8 cellular contexts compared by ENCODE assay signal in the genomic region with DNA sequence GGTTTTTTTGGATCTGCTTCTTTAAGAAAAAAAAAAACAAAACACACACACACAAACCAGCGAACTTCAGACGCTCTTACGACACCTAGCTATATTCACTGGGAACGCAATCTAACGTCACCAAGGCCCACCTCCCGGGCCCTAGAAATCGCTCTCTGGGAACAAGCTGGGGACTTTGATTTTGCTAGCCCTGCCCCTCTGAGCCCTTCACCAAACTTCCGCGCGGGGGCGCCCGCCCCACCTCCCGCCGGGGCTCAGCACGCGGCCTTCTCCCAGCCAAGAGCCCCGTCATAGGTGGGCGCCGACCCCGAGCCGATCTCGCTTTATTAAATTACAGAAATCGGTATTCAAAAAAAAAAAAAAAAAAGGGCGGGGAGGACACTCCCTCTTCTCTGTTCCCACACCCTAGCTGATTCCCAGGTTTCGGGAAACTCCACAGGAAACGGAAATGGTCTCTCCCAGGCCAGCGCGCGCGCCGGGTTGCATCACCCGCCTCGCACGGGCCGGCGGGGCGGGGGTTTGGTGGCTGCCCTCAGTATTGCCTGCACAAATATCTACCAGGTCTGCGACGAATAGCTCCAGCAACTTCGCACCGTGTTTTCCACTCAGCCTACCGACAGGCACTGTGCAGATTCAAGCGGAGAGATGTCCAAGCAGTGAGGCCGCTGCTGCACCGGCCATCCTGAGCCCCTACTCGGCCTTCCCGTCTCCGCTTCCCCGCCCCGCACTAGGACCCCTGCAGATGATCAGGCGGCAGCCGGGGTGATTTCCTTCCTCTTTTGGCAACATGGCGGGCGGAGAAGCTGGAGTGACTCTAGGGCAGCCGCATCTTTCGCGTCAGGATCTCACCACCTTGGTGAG. TPM values are rescaled to one million over a fixed set of nuclear protein-coding genes. Genes with fewer than 3 reads are reported as not detected.
DNase-seq lines count a peak whose midpoint lies in the region; ATAC-seq and TF ChIP-seq lines count a peak whose summit lies in the region.

A gene (plus strand): TSS at position 775 of the 861 bp plus-strand sequence. CDS start 13 bp downstream, at position 788.

- no peaks in the 10 kb centered on the region for H3K9me3 ChIP-seq in Caco-2
- no peaks in the 10 kb centered on the region for H3K9me3 ChIP-seq in effector memory CD4-positive, alpha-beta T cell (ENCODE audit: control insufficient read depth, low read length)

- H3K27ac Mint-ChIP-seq in Caco-2 (ENCODE audit: unreplicated experiment) (no peak within 1 kb of the TSS), memory B cell (peak within 1 kb of the TSS; percentile 98)

- peak; percentile 58 to 73 for TF ChIP-seq CTCF in Caco-2 (IDR thresholded peaks at IDR 0.05; ENCODE audit: insufficient read depth in 1 of 2, low read depth in 1 of 2, low read length in 1 of 2, severe bottlenecking in 1 of 2, unreplicated experiment in 1 of 2)

- ATAC-seq in GM21367 (IDR thresholded peaks at IDR 0.05; ENCODE audit: unreplicated experiment) (peak; percentile 91), memory B cell (ENCODE audit: low read depth) (peak; percentile 76)

- H3K36me3 ChIP-seq in Caco-2 (ENCODE audit: control insufficient read depth, insufficient read depth, low read length), result no peaks in the 10 kb centered on the region
- peaks cover 10% of the 10 kb centered on the region for H3K36me3 ChIP-seq in effector memory CD4-positive, alpha-beta T cell (ENCODE audit: control insufficient read depth, insufficient read depth, low read length)

- no peaks in the 10 kb centered on the region for H3K27me3 ChIP-seq in Caco-2 (replicated peaks; ENCODE audit: control insufficient read depth, insufficient read depth, low read length)
- H3K27me3 ChIP-seq in effector memory CD4-positive, alpha-beta T cell (replicated peaks; ENCODE audit: control insufficient read depth, insufficient read depth, low read length, poor library complexity, severe bottlenecking), result no peaks in the 10 kb centered on the region

- H3K4me1 Mint-ChIP-seq in Caco-2 (ENCODE audit: low read depth, unreplicated experiment) (no peaks in the 10 kb centered on the region), memory B cell (peaks cover 3% of the 10 kb centered on the region)

- intact Hi-C loops in Caco-2 (cut with micrococcal nuclease; ENCODE audit: unreplicated experiment), result loop anchor here (1.0 kb wide), 3 partner anchors 29 to 146 kb away; a partner anchor contains a TSS

- POLR2A ChIA-PET in Caco-2 (lab: Charles Lee), result interaction anchor here (0.6 to 1.1 kb wide), 4 partner anchors 28 to 272 kb away, joined by 3 to 6 read pairs (median 3); a partner anchor contains a TSS
- POLR2A ChIA-PET in activated CD8-positive, alpha-beta memory T cell treated with anti-CD3 and anti-CD28 coated beads for 36 hours (lab: Charles Lee), result interaction anchor here (0.7 to 2.1 kb wide), 7 partner anchors 29 to 271 kb away, joined by 3 to 19 read pairs (median 4); a partner anchor contains a TSS

- H3K9me3 Mint-ChIP-seq in Caco-2 (ENCODE audit: unreplicated experiment), result no peaks in the 10 kb centered on the region
- H3K9me3 Mint-ChIP-seq in memory B cell, result no peaks in the 10 kb centered on the region

- H3K27ac ChIP-seq in effector memory CD4-positive, alpha-beta T cell (ENCODE audit: insufficient read depth, low read length, poor library complexity, severe bottlenecking), result no peak within 1 kb of the TSS

- no peaks in the 10 kb centered on the region for H3K4me1 ChIP-seq in Caco-2
- peaks cover 12% of the 10 kb centered on the region for H3K4me1 ChIP-seq in effector memory CD4-positive, alpha-beta T cell (ENCODE audit: control insufficient read depth, insufficient read depth, low read length, poor library complexity, severe bottlenecking)

- H3K4me3 Mint-ChIP-seq in Caco-2 (ENCODE audit: unreplicated experiment), result no peak within 1 kb of the TSS
- peak within 1 kb of the TSS; percentile 98 for H3K4me3 Mint-ChIP-seq in memory B cell

- no peaks in the 10 kb centered on the region for H3K27me3 Mint-ChIP-seq in Caco-2 (ENCODE audit: insufficient read depth, unreplicated experiment)
- no peaks in the 10 kb centered on the region for H3K27me3 Mint-ChIP-seq in memory B cell

- CTCF ChIA-PET in Caco-2 (lab: Charles Lee), result interaction anchor here (0.5 to 1.9 kb wide), 14 partner anchors 15 to 644 kb away, joined by 3 to 31 read pairs (median 4); a partner anchor contains a TSS
- CTCF ChIA-PET in activated CD8-positive, alpha-beta memory T cell treated with anti-CD3 and anti-CD28 coated beads for 36 hours (lab: Charles Lee), result interaction anchor here (0.7 to 2.8 kb wide), 10 partner anchors 25 to 192 kb away, joined by 3 to 31 read pairs (median 4); a partner anchor contains a TSS

- H3K36me3 Mint-ChIP-seq in Caco-2 (ENCODE audit: insufficient read depth, unreplicated experiment) (peaks cover 15% of the 10 kb centered on the region), memory B cell (peaks cover 2% of the 10 kb centered on the region)

- BruUV-seq in Caco-2 (replicated peaks; lab: Mats Ljungman, UMichigan), result TSS peak; percentile 89

- DNase-seq in Caco-2 (peak; percentile 89 to 91), HT1080 (ENCODE audit: low read depth) (peak; percentile 94), NOMO-1 treated with DMSO at 0.1 percent for 48 hours (lab: John Stamatoyannopoulos, UW; ENCODE audit: unreplicated experiment) (peak; percentile 97), memory B cell (ENCODE audit: low spot score in 2 of 2) (peak; percentile 84 to 95)
- peak; percentile 73 to 87 (median 80) for DNase-seq in effector memory CD4-positive, alpha-beta T cell
- DNase-seq in stimulated activated CD8-positive, alpha-beta memory T cell treated with anti-CD3 and anti-CD28 coated beads, Interleukin-12 subunit alpha, Interleukin-12 subunit beta, amount 100 ng/mL, for 24 hours (ENCODE audit: extremely low read depth), result peak; percentile 53

- H3K4me3 ChIP-seq in Caco-2 (ENCODE audit: low read depth, low read length), result peak within 1 kb of the TSS; percentile 28
- H3K4me3 ChIP-seq in effector memory CD4-positive, alpha-beta T cell (ENCODE audit: insufficient read depth, low read depth, low read length, poor library complexity, severe bottlenecking), result peak within 1 kb of the TSS; percentile 94

RNA-seq across cellular contexts. Expression of the gene that starts here (rescaled TPM):
- total RNA-seq in Caco-2 (2022), result 240 and 270 TPM in 2 replicates
- 186 and 212 TPM in 2 replicates for total RNA-seq in HT1080 (2014; rRNA removed; shearing (Covaris generic))
- polyA plus RNA-seq in HT1080 (2015; cell fraction: cytosol; rRNA removed), result 201 and 231 TPM in 2 replicates
- polyA plus RNA-seq in HT1080 (2015; cell fraction: nucleus; rRNA removed), result 573 and 645 TPM in 2 replicates
- 100 to 1,000 TPM; 321 to 323 TPM for total RNA-seq in activated CD8-positive, alpha-beta memory T cell treated with anti-CD3 and anti-CD28 coated beads for 36 hours
